9 cellular contexts compared by ENCODE assay signal in genomic region chr2:60806988-60807681, GRCh38. TPM values are rescaled to one million over a fixed set of nuclear protein-coding genes. Genes with fewer than 3 reads are reported as not detected.
DNase-seq lines count a peak whose midpoint lies in the region; ATAC-seq, FAIRE-seq and TF ChIP-seq lines count a peak whose summit lies in the region.
"Had no signal": no experiment of that assay in that cellular context is flagged by ENCODE, and none has a peak within 500 bp of the region (broad histone marks: within the 10 kb centered on the region; RNA-seq: fewer than 3 reads in every experiment).

No MANE protein-coding gene starts in this region.

- H2AFZ ChIP-seq in HepG2 (ENCODE audit: low read length), result no peak overlapping the region

- H3K4me1 Mint-ChIP-seq in activated T-cell treated with anti-CD3 and anti-CD28 coated beads, Interleukin-2, amount 50 U/mL, for 72 hours (ENCODE audit: low read depth), result peaks cover 54% of the 10 kb centered on the region

- no TSS peak for BruUV-seq in HepG2 (replicated peaks; lab: Mats Ljungman, UMichigan)

- H3K36me3 ChIP-seq in HepG2 (replicated peaks in 1 of 2; ENCODE audit: control insufficient read depth in 1 of 2, insufficient read depth in 2 of 2, low read length in 2 of 2) (no peaks in the 10 kb centered on the region), testis (ENCODE audit: low read depth, missing control alignments) (no peaks in the 10 kb centered on the region)

- H3K36me3 Mint-ChIP-seq in activated T-cell treated with anti-CD3 and anti-CD28 coated beads, Interleukin-2, amount 50 U/mL, for 72 hours (ENCODE audit: insufficient read depth in 2 of 2), result no peaks in the 10 kb centered on the region

- no peaks in the 10 kb centered on the region for H3K79me2 ChIP-seq in HepG2 (ENCODE audit: insufficient read depth, low read length)

- ATAC-seq in GM18861 (IDR thresholded peaks at IDR 0.05; ENCODE audit: unreplicated experiment) (peak; percentile 74), HG02973 (IDR thresholded peaks at IDR 0.05; ENCODE audit: unreplicated experiment) (peak; percentile 78), HepG2 (peak; percentile 28)
- peak; percentile 81 to 86 for ATAC-seq in activated T-cell treated with anti-CD3 and anti-CD28 coated beads, Interleukin-2, amount 50 U/mL, for 72 hours (replicated peaks in 1 of 2)

- TF ChIP-seq EP300 in HepG2 (IDR thresholded peaks at IDR 0.05; ENCODE audit: low read depth in 2 of 2, low read length in 2 of 2), result no peak
- no peak for TF ChIP-seq EP300 in HepG2 (CRISPR knock-in tag; IDR thresholded peaks at IDR 0.05; ENCODE audit: borderline replicate concordance)

- H3K27ac ChIP-seq in HepG2 (ENCODE audit: extremely low read length, insufficient read depth, low read length) (no peak overlapping the region), testis (no peak overlapping the region), coronary artery (no peak overlapping the region)
- H3K27ac ChIP-seq: epithelial cell of prostate had no signal

- TF ChIP-seq POLR2A in HepG2 (IDR thresholded peaks at IDR 0.05; ENCODE audit: insufficient read depth in 1 of 2, low read depth in 2 of 2, low read length in 2 of 2) (no peak), testis (IDR thresholded peaks at IDR 0.05) (no peak)

- TF ChIP-seq CTCF in AG04449 (IDR thresholded peaks at IDR 0.05; ENCODE audit: insufficient read depth, low read length, missing control alignments) (no peak), HepG2 (CRISPR knock-in tag; IDR thresholded peaks at IDR 0.05) (no peak), testis (IDR thresholded peaks at IDR 0.05) (no peak), coronary artery (IDR thresholded peaks at IDR 0.05) (no peak)

- H3K27ac Mint-ChIP-seq in activated T-cell treated with anti-CD3 and anti-CD28 coated beads, Interleukin-2, amount 50 U/mL, for 72 hours, result peak overlapping the region; percentile 88

- H3K4me1 ChIP-seq in HepG2 (ENCODE audit: insufficient read depth, low read length), result peaks cover 35% of the 10 kb centered on the region
- peaks cover 9% of the 10 kb centered on the region for H3K4me1 ChIP-seq in testis

- H3K4me3 ChIP-seq in AG04449 (ENCODE audit: low read depth, low read length) (no peak overlapping the region), HepG2 (replicated peaks in 1 of 3; ENCODE audit: insufficient read depth in 1 of 3, low read depth in 2 of 3, low read length in 3 of 3) (no peak overlapping the region), testis (no peak overlapping the region), coronary artery (no peak overlapping the region)

- peak overlapping the region; percentile 65 to 75 for H3K4me3 Mint-ChIP-seq in activated T-cell treated with anti-CD3 and anti-CD28 coated beads, Interleukin-2, amount 50 U/mL, for 72 hours

- H3K9me3 ChIP-seq in HepG2 (ENCODE audit: low read length), result no peaks in the 10 kb centered on the region
- H3K9me3 ChIP-seq in testis, result no peaks in the 10 kb centered on the region

- DNase-seq in AG04449 (ENCODE audit: low read depth, low spot score), result peak; percentile 45
- DNase-seq in NCI-H2227 treated with DMSO at 0.1 percent for 48 hours (lab: John Stamatoyannopoulos, UW), result peak; percentile 36
- DNase-seq in activated T-cell treated with anti-CD3 and anti-CD28 coated beads, Interleukin-2, amount 50 U/mL, for 72 hours, result peak; percentile 44 to 45
- no peak for DNase-seq in HepG2 (ENCODE audit: low spot score)
- peak; percentile 65 for DNase-seq in testis
- no peak for DNase-seq in coronary artery (ENCODE audit: low spot score)

- peak overlapping the region; percentile 0; the same call in 1 of the 2 replicates for H3K4me2 ChIP-seq in HepG2 (ENCODE audit: low read depth, low read length)

- no peaks in the 10 kb centered on the region for H3K27me3 Mint-ChIP-seq in activated T-cell treated with anti-CD3 and anti-CD28 coated beads, Interleukin-2, amount 50 U/mL, for 72 hours (ENCODE audit: low read depth)

- no peaks in the 10 kb centered on the region for H4K20me1 ChIP-seq in HepG2 (ENCODE audit: insufficient read depth, low read length)

- TF ChIP-seq RAD21 in HepG2 (CRISPR knock-in tag; IDR thresholded peaks at IDR 0.05), result no peak

- POLR2A ChIA-PET in AG04449 (lab: Yijun Ruan, JAX) (no interaction called here), HepG2 (lab: Yijun Ruan, JAX) (no interaction called here)

- intact Hi-C loops in HepG2 (cut with micrococcal nuclease; ENCODE audit: unreplicated experiment) (loop anchor here (5.0 kb wide), 1 partner anchor 75 kb away; the partner anchor contains the start of gene REL), testis (cut with DNase I; ENCODE audit: low total_unique reads) (no loop called here)

- 37% methylated on average over 6 of the region's 6 CpGs for WGBS in HepG2 (ENCODE audit: low lambda C conversion rate)
- WGBS in testis, 2 donors, result 37 to 40% methylated on average over 6 of the region's 6 CpGs

- peaks cover 0 to 3% of the 10 kb centered on the region in 2 donors for H3K9me3 Mint-ChIP-seq in activated T-cell treated with anti-CD3 and anti-CD28 coated beads, Interleukin-2, amount 50 U/mL, for 72 hours

- in situ Hi-C loops in HepG2 (cut with HindIII; ENCODE audit: extremely low pct_ligation_motif_present, low pct_unique_long_range_greater_than_20kb), result loop anchor here (5.0 kb wide), 1 partner anchor 190 kb away; no protein-coding TSS in a partner anchor

- H3K27me3 ChIP-seq in HepG2 (ENCODE audit: control insufficient read depth in 1 of 2, insufficient read depth in 2 of 2, low read length in 2 of 2), result peaks cover 0 to 2% of the 10 kb centered on the region in 2 experiments; a peak in 1 of 5 replicates
- no peaks in the 10 kb centered on the region for H3K27me3 ChIP-seq in testis

- no peak overlapping the region for H3K9ac ChIP-seq in HepG2 (ENCODE audit: insufficient read depth, low read depth, low read length)

- no peak for FAIRE-seq in HepG2 (lab: Jason Lieb, UNC)

- CTCF ChIA-PET in AG04449 (lab: Yijun Ruan, JAX), result interaction anchor here (4.8 kb wide), 1 partner anchor 192 kb away, joined by 33 read pairs; no protein-coding TSS in a partner anchor
- CTCF ChIA-PET in HepG2 (lab: Yijun Ruan, JAX; ENCODE audit: low intra/inter-chr PET ratio, low total read pairs), result no interaction called here

TF ChIP-seq in HepG2, 621 proteins besides CTCF, POLR2A, EP300 and RAD21:
- TF ChIP-seq JUNB (CRISPR knock-in tag; IDR thresholded peaks at IDR 0.05; ENCODE audit: borderline replicate concordance) (no peak), UBTF (CRISPR knock-in tag; IDR thresholded peaks at IDR 0.05) (no peak), ZNF510 (CRISPR knock-in tag; IDR thresholded peaks at IDR 0.05; ENCODE audit: low read depth) (no peak)

RNA-seq across cellular contexts. Expression of gene PAPOLG, which starts 51.1 kb away (rescaled TPM):
- 10 to 100 TPM; 18.3 to 22.9 TPM for total RNA-seq in activated T-cell treated with anti-CD3 and anti-CD28 coated beads, Interleukin-2, amount 50 U/mL, for 72 hours
- 10.4 and 16.2 TPM in 2 replicates for total RNA-seq in HepG2 (2016; rRNA removed; fragmentation: Illumina TruSeq; extraction: Trizol)
- 2.5 and 2.7 TPM in 2 replicates for total RNA-seq in HepG2 (2016; cell fraction: cytosol; rRNA removed; fragmentation: Illumina TruSeq; extraction: Trizol; ENCODE audit: low read depth)
- 10.8 and 14.7 TPM in 2 replicates for total RNA-seq in HepG2 (2016; cell fraction: insoluble cytoplasmic fraction; rRNA removed; fragmentation: Illumina TruSeq; extraction: Trizol)
- 4.9 TPM in 2 replicates for total RNA-seq in HepG2 (2016; cell fraction: membrane; rRNA removed; fragmentation: Illumina TruSeq; extraction: Trizol)
- 13.6 and 13.8 TPM in 2 replicates for total RNA-seq in HepG2 (2016; cell fraction: nucleus; rRNA removed; fragmentation: Illumina TruSeq; extraction: Trizol)
- polyA plus RNA-seq in HepG2 (2011; rRNA removed), result 7.7 and 10.1 TPM in 2 replicates
- 2.3 and 4.8 TPM in 2 replicates for polyA plus RNA-seq in HepG2 (2011; cell fraction: cytosol; rRNA removed)
- 6.5 and 6.9 TPM in 2 replicates for polyA plus RNA-seq in HepG2 (2011; cell fraction: nucleus; rRNA removed)
- 5.9 and 7.1 TPM in 2 replicates for polyA plus RNA-seq in HepG2 (2012)
- polyA plus RNA-seq in HepG2 (2016; cell fraction: cytosol; fragmentation: Illumina TruSeq; extraction: Trizol; ENCODE audit: low read depth), result 0.52 TPM in 2 replicates
- 9.5 and 10.5 TPM in 2 replicates for polyA plus RNA-seq in HepG2 (2016; cell fraction: insoluble cytoplasmic fraction; fragmentation: Illumina TruSeq; extraction: Trizol; ENCODE audit: low read depth)
- 1.5 and 2.2 TPM in 2 replicates for polyA plus RNA-seq in HepG2 (2016; cell fraction: membrane; fragmentation: Illumina TruSeq; extraction: Trizol; ENCODE audit: low read depth)
- polyA plus RNA-seq in HepG2 (2016; cell fraction: nucleus; fragmentation: Illumina TruSeq; extraction: Trizol; ENCODE audit: insufficient read depth, low read depth), result 16.8 and 17.3 TPM in 2 replicates
- 6.3 and 11.0 TPM in 2 replicates for polyA minus RNA-seq in HepG2 (2011; rRNA and poly(A)+ RNA removed; ENCODE audit: low replicate concordance)
- polyA minus RNA-seq in HepG2 (2011; cell fraction: cytosol; rRNA and poly(A)+ RNA removed), result 9.7 and 11.3 TPM in 2 replicates
- polyA minus RNA-seq in HepG2 (2011; cell fraction: nucleus; rRNA and poly(A)+ RNA removed), result 27.6 and 30.2 TPM in 2 replicates
- 10 to 100 TPM; 17.2 to 17.6 TPM for total RNA-seq in testis
- 19.0 TPM for polyA plus RNA-seq in testis (ENCODE audit: insufficient read depth, low read depth, low replicate concordance)

Comparison
In these comparisons a context has a peak if more than half of its experiments do, and no peak if none do; other contexts are left out.
1. DNase-seq: peak in AG04449 (single experiment), NCI-H2227 treated with DMSO at 0.1 percent for 48 hours (single experiment), activated T-cell treated with anti-CD3 and anti-CD28 coated beads, Interleukin-2, amount 50 U/mL, for 72 hours (2 of 2) and testis (single experiment); none in HepG2 (single experiment) and coronary artery (single experiment).
2. ATAC-seq: peak in every context shown above with its lines; median percentile 84 in activated T-cell treated with anti-CD3 and anti-CD28 coated beads, Interleukin-2, amount 50 U/mL, for 72 hours; 78 in HG02973; 74 in GM18861; 28 in HepG2.